Comparison of ENCODE assay signal across 10 cellular contexts in genomic region chr19:11580665-11581418, GRCh38. TPM values are rescaled to one million over a fixed set of nuclear protein-coding genes. Genes with fewer than 3 reads are reported as not detected.
DNase-seq lines count a peak whose midpoint lies in the region; ATAC-seq, FAIRE-seq and TF ChIP-seq lines count a peak whose summit lies in the region.
"Had no signal": no experiment of that assay in that cellular context is flagged by ENCODE, and none has a peak within 500 bp of the region (broad histone marks: within the 10 kb centered on the region; RNA-seq: fewer than 3 reads in every experiment).

No MANE protein-coding gene starts in this region.

- no peak overlapping the region for H3K9ac ChIP-seq in mammary epithelial cell (ENCODE audit: insufficient read depth, low read length)

- TF ChIP-seq CTCF in breast epithelium (IDR thresholded peaks at IDR 0.05), result no peak
- no peak for TF ChIP-seq CTCF in mammary epithelial cell (conservative IDR thresholded peaks at IDR 0.05 in 1 of 2, IDR thresholded peaks at IDR 0.05 in 1 of 2; ENCODE audit: extremely low read depth in 1 of 2, insufficient read depth in 1 of 2, low read depth in 1 of 2, low read length in 2 of 2)
- TF ChIP-seq CTCF in activated B cell treated with CpG ODN at 0.5 μM for 24 hours (IDR thresholded peaks at IDR 0.05), result no peak
- no peak for TF ChIP-seq CTCF in fibroblast of pulmonary artery (IDR thresholded peaks at IDR 0.05; ENCODE audit: low read length, missing control alignments)
- TF ChIP-seq CTCF in transverse colon (IDR thresholded peaks at IDR 0.05), result no peak

- H3K36me3 ChIP-seq in breast epithelium, result no peaks in the 10 kb centered on the region
- H3K36me3 ChIP-seq in mammary epithelial cell (ENCODE audit: insufficient read depth, low read length), result no peaks in the 10 kb centered on the region
- no peaks in the 10 kb centered on the region for H3K36me3 ChIP-seq in transverse colon
- H3K36me3 ChIP-seq: BE2C had no signal

- H3K9me3 ChIP-seq in breast epithelium (no peaks in the 10 kb centered on the region), mammary epithelial cell (replicated peaks; ENCODE audit: insufficient read depth, low read length) (no peaks in the 10 kb centered on the region), transverse colon (no peaks in the 10 kb centered on the region)
- H3K9me3 ChIP-seq: BE2C had no signal

- intact Hi-C loops in breast epithelium (cut with DNase I; ENCODE audit: low total_unique reads), result no loop called here
- intact Hi-C loops in mammary epithelial cell (cut with micrococcal nuclease), result no loop called here
- intact Hi-C loops in activated B cell treated with CpG ODN at 0.5 μM for 24 hours (cut with micrococcal nuclease), result loop anchor here (1.0 to 10.0 kb wide), 2 partner anchors 13 to 286 kb away; partner anchors contain the start of gene TSPAN16
- intact Hi-C loops in transverse colon (cut with DNase I; ENCODE audit: low total_unique reads), result no loop called here

- H3K4me1 ChIP-seq in breast epithelium (no peaks in the 10 kb centered on the region), mammary epithelial cell (ENCODE audit: insufficient read depth, low read length) (peaks cover 15% of the 10 kb centered on the region), transverse colon (peaks cover 0 to 26% (median 13%) of the 10 kb centered on the region in 4 donors)

- no peak overlapping the region for H3K4me3 ChIP-seq in breast epithelium
- no peak overlapping the region for H3K4me3 ChIP-seq in mammary epithelial cell (replicated peaks in 1 of 3; ENCODE audit: insufficient read depth in 1 of 3, low read depth in 2 of 3, low read length in 3 of 3)
- no peak overlapping the region for H3K4me3 ChIP-seq in fibroblast of pulmonary artery (replicated peaks; ENCODE audit: low read depth, low read length)
- no peak overlapping the region for H3K4me3 ChIP-seq in transverse colon

- peak overlapping the region; percentile 73 for H3K4me3 Mint-ChIP-seq in activated B cell treated with CpG ODN at 0.5 μM for 24 hours

- whole genome bisulfite sequencing in mammary epithelial cell (ENCODE audit: low coverage, missing lambda C conversion rate), result 97% methylated on average over 10 of the region's 10 CpGs
- WGBS in transverse colon (ENCODE audit: low coverage in 1 of 2), 2 donors, result 71 to 86% methylated on average over 5 to 10 of the region's 10 CpGs

- ATAC-seq in activated B cell treated with CpG ODN at 0.5 μM for 24 hours (ENCODE audit: low read depth), result no peak
- no peak for ATAC-seq in HG03520 (IDR thresholded peaks at IDR 0.05; ENCODE audit: unreplicated experiment)

- H3K27me3 ChIP-seq in breast epithelium (no peaks in the 10 kb centered on the region), mammary epithelial cell (ENCODE audit: insufficient read depth, low read length) (no peaks in the 10 kb centered on the region), transverse colon (peaks cover 10% of the 10 kb centered on the region)
- H3K27me3 ChIP-seq: BE2C had no signal

- no peak for DNase-seq in breast epithelium (ENCODE audit: low spot score in 2 of 2)
- DNase-seq in mammary epithelial cell, result no peak
- DNase-seq in activated B cell treated with CpG ODN at 0.5 μM for 24 hours, result no peak
- DNase-seq in fibroblast of pulmonary artery (ENCODE audit: low read depth), result peak; percentile 28
- no peak for DNase-seq in transverse colon
- no peak for DNase-seq in GM12891 (ENCODE audit: insufficient read length, low spot score)
- DNase-seq in pons (ENCODE audit: low spot score), result no peak
- DNase-seq: BE2C had no signal

- FAIRE-seq in GM12891 (lab: Jason Lieb, UNC), result no peak

- H3K79me2 ChIP-seq in mammary epithelial cell (ENCODE audit: insufficient read depth, low read length), result no peaks in the 10 kb centered on the region

- no peaks in the 10 kb centered on the region for H4K20me1 ChIP-seq in mammary epithelial cell (ENCODE audit: insufficient read depth, low read length)

- peaks cover 88% of the 10 kb centered on the region for H3K4me1 Mint-ChIP-seq in activated B cell treated with CpG ODN at 0.5 μM for 24 hours

- no peaks in the 10 kb centered on the region for H3K9me3 Mint-ChIP-seq in activated B cell treated with CpG ODN at 0.5 μM for 24 hours
- H3K9me3 Mint-ChIP-seq: brain had no signal

- H3K27ac ChIP-seq in breast epithelium (peak overlapping the region; percentile 29 to 71), mammary epithelial cell (ENCODE audit: insufficient read depth, low read depth, low read length) (no peak overlapping the region), transverse colon (peak overlapping the region; percentile 51 to 62 (median 56))

- CTCF ChIA-PET in mammary epithelial cell (lab: Charles Lee; ENCODE audit: low non-redundant PET), result interaction anchor here (0.5 kb wide), 1 partner anchor 347 kb away, joined by 3 read pairs; no protein-coding TSS in a partner anchor
- CTCF ChIA-PET in activated B cell treated with CpG ODN at 0.5 μM for 24 hours (lab: Charles Lee), result interaction anchor here (0.7 to 9.4 kb wide), 3 partner anchors 22 to 44 kb away, joined by 3 to 70 read pairs (median 4); partner anchors contain the start of gene ELOF1

- in situ Hi-C loops in mammary epithelial cell (cut with MboI; ENCODE audit: low sequenced_read_pairs in 2 of 2) (no loop called here), transverse colon (cut with MboI; ENCODE audit: low pct_ligation_motif_present in 1 of 4, low pct_unique_long_range_greater_than_20kb in 1 of 4, low sequenced_read_pairs in 3 of 4) (no loop called here)

- peaks cover 10% of the 10 kb centered on the region for H3K36me3 Mint-ChIP-seq in activated B cell treated with CpG ODN at 0.5 μM for 24 hours (ENCODE audit: low read depth)
- H3K36me3 Mint-ChIP-seq: brain had no signal

- TF ChIP-seq EP300 in transverse colon (IDR thresholded peaks at IDR 0.05; ENCODE audit: low read depth), result no peak

- BruUV-seq in mammary epithelial cell (replicated peaks; lab: Mats Ljungman, UMichigan), result no TSS peak

- dilution Hi-C loops in mammary epithelial cell (cut with HindIII; ENCODE audit: low sequenced_read_pairs), result no loop called here

- POLR2A ChIA-PET in activated B cell treated with CpG ODN at 0.5 μM for 24 hours (lab: Charles Lee), result interaction anchor here (0.5 to 10.3 kb wide), 9 partner anchors 9 to 1155 kb away, joined by 3 to 314 read pairs (median 5); partner anchors contain the start of gene ELOF1

- H3K4me2 ChIP-seq in mammary epithelial cell (ENCODE audit: insufficient read depth, low read depth, low read length), result no peak overlapping the region

- peak overlapping the region; percentile 81 for H3K27ac Mint-ChIP-seq in activated B cell treated with CpG ODN at 0.5 μM for 24 hours

- no peak for TF ChIP-seq POLR2A in breast epithelium (IDR thresholded peaks at IDR 0.05)
- TF ChIP-seq POLR2A in transverse colon (IDR thresholded peaks at IDR 0.05), result no peak
- TF ChIP-seq POLR2A in GM12891 (IDR thresholded peaks at IDR 0.05; ENCODE audit: low read depth, low read length), result no peak

- H3K27me3 Mint-ChIP-seq in activated B cell treated with CpG ODN at 0.5 μM for 24 hours, result no peaks in the 10 kb centered on the region

- H2AFZ ChIP-seq in mammary epithelial cell (ENCODE audit: low read depth, low read length), result no peak overlapping the region

TF ChIP-seq in GM12891, 5 proteins besides CTCF, POLR2A, EP300 and RAD21:
- TF ChIP-seq PAX5 (IDR thresholded peaks at IDR 0.05; ENCODE audit: insufficient read depth, low read length, severe bottlenecking) (no peak), POU2F2 (IDR thresholded peaks at IDR 0.05; ENCODE audit: low read depth, low read length) (no peak), SPI1 (IDR thresholded peaks at IDR 0.05; ENCODE audit: low read depth, low read length) (no peak)
TF ChIP-seq in GM12891: peak in this region for 0.

RNA-seq across cellular contexts. Expression of gene ACP5, which starts 3.4 kb away (rescaled TPM):
- total RNA-seq in breast epithelium (100 to 1,000 TPM in 1 of 3 donors, 10 to 100 TPM in 2; 33.4 to 101 (median 92.8) TPM), mammary epithelial cell (10 to 100 TPM in 1 of 2 donors, 1 to 10 TPM in 1; 9.8 to 12.0 TPM), activated B cell treated with CpG ODN at 0.5 μM for 24 hours (47.6 and 50.9 TPM in 2 replicates), transverse colon (10 to 100 TPM; 10.5 to 60.2 (median 22.4) TPM)
- 24.4 TPM for polyA plus RNA-seq in mammary epithelial cell
- 44.7 TPM for polyA minus RNA-seq in mammary epithelial cell
- 26.1 TPM for polyA plus RNA-seq in GM12891 (2012; ENCODE audit: low read depth, missing spikeins)

RNA-seq across cellular contexts. Expression of gene ZNF627, which starts 16.4 kb away (rescaled TPM):
- total RNA-seq in breast epithelium (10 to 100 TPM in 2 of 3 donors, 1 to 10 TPM in 1; 8.5 to 35.4 (median 23.3) TPM), mammary epithelial cell (10 to 100 TPM in 1 of 2 donors, 1 to 10 TPM in 1; 7.4 to 18.5 TPM), activated B cell treated with CpG ODN at 0.5 μM for 24 hours (17.0 and 17.6 TPM in 2 replicates), transverse colon (10 to 100 TPM in 1 of 4 donors, 1 to 10 TPM in 2, under 1 TPM in 1; 0.40 to 10.2 (median 7.0) TPM)
- polyA plus RNA-seq in mammary epithelial cell, result 4.3 TPM
- 3.7 TPM for polyA minus RNA-seq in mammary epithelial cell
- 4.1 TPM for polyA plus RNA-seq in GM12891 (2012; ENCODE audit: low read depth, missing spikeins)

RNA-seq across cellular contexts. Expression of gene ELOF1, which starts 21.8 kb away (rescaled TPM):
- 10 to 100 TPM; 31.7 to 38.0 (median 37.3) TPM for total RNA-seq in breast epithelium
- 10 to 100 TPM; 34.7 to 71.2 TPM for total RNA-seq in mammary epithelial cell
- 93.0 TPM for polyA plus RNA-seq in mammary epithelial cell
- 70.5 TPM for polyA minus RNA-seq in mammary epithelial cell
- 61.7 and 66.1 TPM in 2 replicates for total RNA-seq in activated B cell treated with CpG ODN at 0.5 μM for 24 hours
- total RNA-seq in transverse colon, result 10 to 100 TPM; 14.7 to 45.7 (median 37.2) TPM
- polyA plus RNA-seq in GM12891 (2012; ENCODE audit: low read depth, missing spikeins), result 63.9 TPM

RNA-seq across cellular contexts. Expression of gene CNN1, which starts 42.2 kb away (rescaled TPM):
- total RNA-seq in breast epithelium (100 to 1,000 TPM in 1 of 3 donors, 10 to 100 TPM in 1, 1 to 10 TPM in 1; 2.2 to 106 (median 74.3) TPM), mammary epithelial cell (10 to 100 TPM in 1 of 2 donors, not detected in 1; 35.3 TPM), activated B cell treated with CpG ODN at 0.5 μM for 24 hours (not detected in 2 replicates), transverse colon (1,000 to 10,000 TPM in 1 of 4 donors, 100 to 1,000 TPM in 3; 198 to 1,121 (median 486) TPM)
- polyA plus RNA-seq in mammary epithelial cell, result 0.03 TPM
- polyA minus RNA-seq in mammary epithelial cell, result not detected
- 0.17 TPM for polyA plus RNA-seq in GM12891 (2012; ENCODE audit: low read depth, missing spikeins)

RNA-seq across cellular contexts. Expression of gene ECSIT, which starts 51.9 kb away (rescaled TPM):
- total RNA-seq in breast epithelium (10 to 100 TPM; 37.0 to 56.0 (median 53.6) TPM), mammary epithelial cell (10 to 100 TPM; 13.7 to 16.8 TPM), activated B cell treated with CpG ODN at 0.5 μM for 24 hours (49.3 and 54.2 TPM in 2 replicates), transverse colon (10 to 100 TPM; 20.9 to 63.4 (median 39.1) TPM)
- 28.5 TPM for polyA plus RNA-seq in mammary epithelial cell
- 23.6 TPM for polyA minus RNA-seq in mammary epithelial cell
- 27.1 TPM for polyA plus RNA-seq in GM12891 (2012; ENCODE audit: low read depth, missing spikeins)
